ENCODE assay signal across 8 cellular contexts in the genomic region with DNA sequence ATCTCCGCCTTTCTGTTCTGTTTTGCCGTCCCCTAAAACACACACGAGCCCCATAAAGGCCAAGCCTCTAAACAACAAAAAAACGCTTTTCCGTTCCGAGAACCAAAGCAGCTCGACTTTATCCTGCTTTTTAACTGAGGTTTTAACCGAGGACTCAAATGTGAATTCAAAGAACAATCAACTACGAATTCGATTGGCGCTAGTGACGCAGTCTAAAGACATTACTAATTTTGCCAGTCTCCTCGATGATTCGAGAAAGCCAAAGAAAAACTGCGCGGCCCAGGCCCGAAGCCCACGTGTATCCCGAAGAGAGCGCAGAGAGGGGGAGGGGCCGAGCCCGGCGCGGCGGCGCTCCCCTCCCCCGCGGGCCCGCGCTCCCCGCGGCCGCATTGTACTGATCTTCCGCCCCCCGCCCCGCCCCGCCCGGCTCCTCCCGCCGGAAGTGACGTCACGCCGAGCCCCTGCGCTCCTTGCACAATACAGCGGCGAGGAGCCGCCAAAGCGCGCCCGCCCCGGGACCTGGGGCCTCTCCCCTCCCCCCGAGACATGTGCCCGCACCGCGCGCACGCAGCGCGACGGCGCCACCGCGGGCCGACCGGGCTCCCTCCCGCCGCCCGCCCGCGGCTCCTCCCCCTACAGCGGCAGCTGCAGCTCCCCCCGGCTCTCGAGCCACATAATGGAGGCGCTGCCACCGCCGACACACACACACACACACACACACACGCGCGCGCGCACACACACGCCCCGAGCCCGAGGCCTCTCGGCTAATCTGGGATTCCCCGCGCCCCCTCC. TPM values are rescaled to one million over a fixed set of nuclear protein-coding genes. Genes with fewer than 3 reads are reported as not detected.
DNase-seq lines count a peak whose midpoint lies in the region; ATAC-seq and TF ChIP-seq lines count a peak whose summit lies in the region.

No MANE protein-coding gene starts in this region.

- H3K9me3 ChIP-seq in esophagus squamous epithelium, result no peaks in the 10 kb centered on the region

- H3K27me3 ChIP-seq in esophagus squamous epithelium, result no peaks in the 10 kb centered on the region

- H3K27me3 Mint-ChIP-seq in naive B cell, result peaks cover 0 to 4% (median 0%) of the 10 kb centered on the region in 3 donors

- H3K36me3 ChIP-seq in esophagus squamous epithelium, result peaks cover 0 to 32% (median 9%) of the 10 kb centered on the region in 3 donors

- intact Hi-C loops in esophagus squamous epithelium (cut with DNase I), result loop anchor here (5.0 kb wide), 1 partner anchor 109 kb away; no protein-coding TSS in a partner anchor

- no peaks in the 10 kb centered on the region for H3K9me3 Mint-ChIP-seq in naive B cell

- peaks cover 28 to 47% (median 45%) of the 10 kb centered on the region in 3 donors for H3K4me1 Mint-ChIP-seq in naive B cell

- TF ChIP-seq CTCF in esophagus squamous epithelium (IDR thresholded peaks at IDR 0.05), result no peak

- peak overlapping the region; percentile 82 to 99 (median 96) for H3K4me3 Mint-ChIP-seq in naive B cell

- ATAC-seq in GM21619 (IDR thresholded peaks at IDR 0.05; ENCODE audit: unreplicated experiment), result peak; percentile 48
- peak; percentile 57 to 59 for ATAC-seq in naive B cell (ENCODE audit: low read depth in 2 of 2)

- H3K27ac ChIP-seq in esophagus squamous epithelium, result peak overlapping the region; percentile 98 to 100 (median 100)

- peak in 3 of 4 donors; percentile 23 to 87 (median 24) for TF ChIP-seq POLR2A in esophagus squamous epithelium (IDR thresholded peaks at IDR 0.05)

- peak overlapping the region; percentile 90 for H3K4me3 ChIP-seq in Jurkat, Clone E6-1 (ENCODE audit: low read length)
- peak overlapping the region; percentile 73 to 98 (median 92) for H3K4me3 ChIP-seq in esophagus squamous epithelium

- peaks cover 14 to 54% (median 30%) of the 10 kb centered on the region in 3 donors for H3K4me1 ChIP-seq in esophagus squamous epithelium

- 0% methylated on average over 12 to 32 of the region's 87 CpGs for WGBS in esophagus squamous epithelium, 2 donors

- peak; percentile 95 for DNase-seq in DMS153 (lab: John Stamatoyannopoulos, UW)
- peak; percentile 87 for DNase-seq in Jurkat, Clone E6-1 (ENCODE audit: low read depth, low spot score)
- peak; percentile 95 for DNase-seq in activated T-helper 1 cell treated with Interleukin-2 at 50 U/mL for 16 hours (ENCODE audit: low read depth)
- peak; percentile 91 for DNase-seq in esophagus squamous epithelium (lab: John Stamatoyannopoulos, UW)
- DNase-seq in naive B cell, result peak; percentile 88
- peak; percentile 92 to 93 for DNase-seq in stimulated activated CD8-positive, alpha-beta memory T cell treated with anti-CD3 and anti-CD28 coated beads, Interleukin-7, amount 100 ng/mL, for 48 hours (ENCODE audit: extremely low read depth in 1 of 2, low read depth in 1 of 2)

- H3K36me3 Mint-ChIP-seq in naive B cell, result peaks cover 16% of the 10 kb centered on the region in 2 donors

- H3K27ac Mint-ChIP-seq in naive B cell, result peak overlapping the region; percentile 95 to 99 (median 98)

TF ChIP-seq in PFSK-1, 5 proteins besides CTCF, POLR2A, EP300 and RAD21:
- 0 out of 2 replicates have a peak, but pooled peaks have one; percentile 47 for TF ChIP-seq POLR2AphosphoS5 (IDR thresholded peaks at IDR 0.05; ENCODE audit: low read depth, low read length)
- TF ChIP-seq SIN3A (IDR thresholded peaks at IDR 0.05; ENCODE audit: borderline replicate concordance, insufficient read depth, low read length), result peak; percentile 93
- TF ChIP-seq TAF1 (IDR thresholded peaks at IDR 0.05; ENCODE audit: borderline replicate concordance, insufficient read depth, low read length), result peak; percentile 73; the same call in 1 of the 2 replicates
- TF ChIP-seq, protein P1, sequence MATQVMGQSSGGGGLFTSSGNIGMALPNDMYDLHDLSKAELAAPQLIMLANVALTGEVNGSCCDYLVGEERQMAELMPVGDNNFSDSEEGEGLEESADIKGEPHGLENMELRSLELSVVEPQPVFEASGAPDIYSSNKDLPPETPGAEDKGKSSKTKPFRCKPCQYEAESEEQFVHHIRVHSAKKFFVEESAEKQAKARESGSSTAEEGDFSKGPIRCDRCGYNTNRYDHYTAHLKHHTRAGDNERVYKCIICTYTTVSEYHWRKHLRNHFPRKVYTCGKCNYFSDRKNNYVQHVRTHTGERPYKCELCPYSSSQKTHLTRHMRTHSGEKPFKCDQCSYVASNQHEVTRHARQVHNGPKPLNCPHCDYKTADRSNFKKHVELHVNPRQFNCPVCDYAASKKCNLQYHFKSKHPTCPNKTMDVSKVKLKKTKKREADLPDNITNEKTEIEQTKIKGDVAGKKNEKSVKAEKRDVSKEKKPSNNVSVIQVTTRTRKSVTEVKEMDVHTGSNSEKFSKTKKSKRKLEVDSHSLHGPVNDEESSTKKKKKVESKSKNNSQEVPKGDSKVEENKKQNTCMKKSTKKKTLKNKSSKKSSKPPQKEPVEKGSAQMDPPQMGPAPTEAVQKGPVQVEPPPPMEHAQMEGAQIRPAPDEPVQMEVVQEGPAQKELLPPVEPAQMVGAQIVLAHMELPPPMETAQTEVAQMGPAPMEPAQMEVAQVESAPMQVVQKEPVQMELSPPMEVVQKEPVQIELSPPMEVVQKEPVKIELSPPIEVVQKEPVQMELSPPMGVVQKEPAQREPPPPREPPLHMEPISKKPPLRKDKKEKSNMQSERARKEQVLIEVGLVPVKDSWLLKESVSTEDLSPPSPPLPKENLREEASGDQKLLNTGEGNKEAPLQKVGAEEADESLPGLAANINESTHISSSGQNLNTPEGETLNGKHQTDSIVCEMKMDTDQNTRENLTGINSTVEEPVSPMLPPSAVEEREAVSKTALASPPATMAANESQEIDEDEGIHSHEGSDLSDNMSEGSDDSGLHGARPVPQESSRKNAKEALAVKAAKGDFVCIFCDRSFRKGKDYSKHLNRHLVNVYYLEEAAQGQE (IDR thresholded peaks at IDR 0.05; ENCODE audit: insufficient read depth in 1 of 2, low read depth in 2 of 2, low read length in 2 of 2), result 0 out of 4 replicates have a peak, but pooled peaks have one; percentile 13 to 19
- peak; percentile 70 for TF ChIP-seq FOXP2 (optimal IDR thresholded peaks at IDR 0.05; ENCODE audit: borderline replicate concordance, extremely low read depth, extremely low read length, insufficient read depth)

RNA-seq across cellular contexts. Expression of a gene that starts 1.4 kb away (rescaled TPM):
- 519 TPM for polyA plus RNA-seq in Jurkat, Clone E6-1 (2012; ENCODE audit: insufficient read depth, insufficient read length)
- polyA plus RNA-seq in PFSK-1 (2012; ENCODE audit: insufficient read length, low read depth), result 233 TPM
- 100 to 1,000 TPM; 176 to 308 (median 257) TPM for total RNA-seq in esophagus squamous epithelium
- polyA plus RNA-seq in naive B cell (ENCODE audit: low read depth in 6 of 6), result 100 to 1,000 TPM; 131 to 412 (median 247) TPM

RNA-seq across cellular contexts. Expression of a gene that starts 27.4 kb away (rescaled TPM):
- polyA plus RNA-seq in Jurkat, Clone E6-1 (2012; ENCODE audit: insufficient read depth, insufficient read length), result 64.0 TPM
- 14.2 TPM for polyA plus RNA-seq in PFSK-1 (2012; ENCODE audit: insufficient read length, low read depth)
- 10 to 100 TPM; 19.2 to 48.4 (median 37.0) TPM for total RNA-seq in esophagus squamous epithelium
- polyA plus RNA-seq in naive B cell (ENCODE audit: low read depth in 6 of 6), result 10 to 100 TPM; 33.5 to 70.9 (median 49.7) TPM

Comparison
In these comparisons a context has a peak if more than half of its experiments do, and no peak if none do; other contexts are left out.
1. Peak in every context shown above with its lines: DNase-seq, ATAC-seq, H3K4me3 ChIP-seq and H3K27ac ChIP-seq.